10 cellular contexts compared by ENCODE assay signal in the genomic region with DNA sequence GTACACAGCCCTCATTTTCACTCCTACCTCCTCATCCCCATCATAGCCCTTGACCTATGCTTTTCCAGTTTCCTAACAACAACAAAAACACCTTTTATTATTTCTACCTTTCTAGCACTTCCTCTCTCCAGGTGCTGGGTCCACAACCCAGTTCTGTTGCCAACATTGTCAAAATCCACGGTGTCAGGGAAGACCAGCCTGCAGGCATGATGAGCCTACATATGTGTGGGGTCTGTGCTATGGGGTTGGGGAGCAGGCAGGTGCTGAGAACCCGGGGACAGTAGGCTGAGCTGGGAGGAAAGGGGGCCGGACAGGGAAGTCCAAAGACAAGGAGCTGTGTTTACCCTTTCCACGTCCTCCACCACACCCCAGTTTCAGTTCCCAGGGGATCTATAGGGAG. TPM values are rescaled to one million over a fixed set of nuclear protein-coding genes. Genes with fewer than 3 reads are reported as not detected.
DNase-seq lines count a peak whose midpoint lies in the region; ATAC-seq and TF ChIP-seq lines count a peak whose summit lies in the region.
"Had no signal": no experiment of that assay in that cellular context is flagged by ENCODE, and none has a peak within 500 bp of the region (broad histone marks: within the 10 kb centered on the region; RNA-seq: fewer than 3 reads in every experiment).

No MANE protein-coding gene starts in this region.

- H3K4me1 Mint-ChIP-seq in natural killer cell = peaks cover 30 to 41% of the 10 kb centered on the region in 2 donors

- no peaks in the 10 kb centered on the region for H3K9me3 Mint-ChIP-seq in natural killer cell

- H3K9me2 ChIP-seq in Karpas-422 (replicated peaks; ENCODE audit: insufficient read depth, low read length) = no peaks in the 10 kb centered on the region

- no peaks in the 10 kb centered on the region for H3K9me3 ChIP-seq in AG04450 (ENCODE audit: control insufficient read depth, insufficient read depth, low read length)
- H3K9me3 ChIP-seq in Karpas-422 (ENCODE audit: low read length) = no peaks in the 10 kb centered on the region

- DNase-seq in AG04450 (ENCODE audit: low read depth, low spot score) = no peak
- DNase-seq in Karpas-422 = no peak
- no peak for DNase-seq in coronary artery (ENCODE audit: low spot score)
- no peak for DNase-seq in natural killer cell
- DNase-seq in OCI-M1 (lab: John Stamatoyannopoulos, UW) = no peak
- DNase-seq in activated CD4-positive, alpha-beta T cell treated with anti-CD3 and anti-CD28 coated beads for 4 hours = no peak
- DNase-seq in SKM-1 treated with dmso at 0.1 percent for 144 hours (lab: John Stamatoyannopoulos, UW; ENCODE audit: unreplicated experiment) = no peak
- DNase-seq: NCI-H2081 treated with DMSO at 0.1 percent for 48 hours had no signal

- peaks cover 15% of the 10 kb centered on the region for H3K4me1 ChIP-seq in Karpas-422 (ENCODE audit: low read length)

- peak overlapping the region; percentile 82 for H3K4me2 ChIP-seq in Karpas-422 (ENCODE audit: low read depth, low read length, poor library complexity, severe bottlenecking)

- peak overlapping the region; percentile 98 for H3K4me3 Mint-ChIP-seq in natural killer cell

- H3K27ac Mint-ChIP-seq in natural killer cell = peak overlapping the region; percentile 96 to 97

- CTCF ChIA-PET in AG04450 (lab: Charles Lee) = interaction anchor here (0.8 to 11.0 kb wide), 6 partner anchors 20 to 438 kb away, joined by 3 to 209 read pairs (median 12); a partner anchor contains a TSS

- H3K79me2 ChIP-seq in Karpas-422 (ENCODE audit: low read length) = peaks cover 24% of the 10 kb centered on the region

- H3K27me3 Mint-ChIP-seq in natural killer cell (ENCODE audit: low read depth in 2 of 2) = no peaks in the 10 kb centered on the region

- H2AFZ ChIP-seq in Karpas-422 (ENCODE audit: low read length) = 0 out of 2 replicates have a peak overlapping the region, but pooled peaks have one; percentile 76

- peak overlapping the region; percentile 65 for H3K27ac ChIP-seq in AG04450 (ENCODE audit: low read depth, low read length)
- H3K27ac ChIP-seq in Karpas-422 (ENCODE audit: low read length) = no peak overlapping the region
- peak overlapping the region; percentile 82 to 84 for H3K27ac ChIP-seq in coronary artery

- TF ChIP-seq CTCF in AG04450 (IDR thresholded peaks at IDR 0.05; ENCODE audit: low read depth, low read length) (no peak), coronary artery (IDR thresholded peaks at IDR 0.05) (no peak), natural killer cell (IDR thresholded peaks at IDR 0.05) (no peak)

- no peak for ATAC-seq in natural killer cell
- no peak for ATAC-seq in GM18858 (IDR thresholded peaks at IDR 0.05; ENCODE audit: unreplicated experiment)

- H3K36me3 Mint-ChIP-seq in natural killer cell = peaks cover 19% of the 10 kb centered on the region

- H3K4me3 ChIP-seq in AG04450 (ENCODE audit: low read depth, low read length) (peak overlapping the region; percentile 89), Karpas-422 (ENCODE audit: low read length) (peak overlapping the region; percentile 87), coronary artery (peak overlapping the region; percentile 98)

- H3K9ac ChIP-seq in Karpas-422 (ENCODE audit: low read length) = peak overlapping the region; percentile 83

- peaks cover 4% of the 10 kb centered on the region; the same call in 1 of the 2 replicates for H4K20me1 ChIP-seq in Karpas-422 (ENCODE audit: insufficient read depth, low read depth, low read length)

- POLR2A ChIA-PET in AG04450 (lab: Yijun Ruan, JAX) = interaction anchor here (1.0 to 3.3 kb wide), 4 partner anchors 16 to 390 kb away, joined by 3 to 11 read pairs (median 6); a partner anchor contains a TSS

- H3K36me3 ChIP-seq in Karpas-422 (ENCODE audit: insufficient read depth, low read length) = peaks cover 7% of the 10 kb centered on the region

- intact Hi-C loops in natural killer cell (cut with micrococcal nuclease) = loop anchor here (2.0 kb wide), 1 partner anchor 438 kb away; no protein-coding TSS in a partner anchor

- H3K27me3 ChIP-seq in AG04450 (ENCODE audit: control insufficient read depth, insufficient read depth, low read length) (no peaks in the 10 kb centered on the region), Karpas-422 (ENCODE audit: low read length) (no peaks in the 10 kb centered on the region)

RNA-seq across cellular contexts. Expression of a gene that starts 0.7 kb away (rescaled TPM):
- polyA plus RNA-seq in AG04450 (2011; rRNA removed) = 57.1 and 57.7 TPM in 2 replicates
- 54.6 and 58.4 TPM in 2 replicates for polyA minus RNA-seq in AG04450 (2011; rRNA and poly(A)+ RNA removed)
- 29.8 and 44.7 TPM in 2 replicates for total RNA-seq in Karpas-422 (2014; rRNA removed; shearing (Covaris generic); ENCODE audit: low replicate concordance)
- 100 to 1,000 TPM in 1 of 3 donors, 10 to 100 TPM in 2; 92.0 to 107 (median 92.6) TPM for total RNA-seq in natural killer cell

RNA-seq across cellular contexts. Expression of a gene that starts 3.1 kb away (rescaled TPM):
- not detected in 2 replicates for polyA plus RNA-seq in AG04450 (2011; rRNA removed)
- polyA minus RNA-seq in AG04450 (2011; rRNA and poly(A)+ RNA removed) = not detected in 2 replicates
- not detected in 2 replicates for total RNA-seq in Karpas-422 (2014; rRNA removed; shearing (Covaris generic); ENCODE audit: low replicate concordance)
- not detected for total RNA-seq in natural killer cell
- total RNA-seq: glomerular endothelial cell had no signal

RNA-seq across cellular contexts. Expression of a gene that starts 15.7 kb away (rescaled TPM):
- 11.8 and 12.3 TPM in 2 replicates for polyA plus RNA-seq in AG04450 (2011; rRNA removed)
- polyA minus RNA-seq in AG04450 (2011; rRNA and poly(A)+ RNA removed) = 18.6 and 19.1 TPM in 2 replicates
- total RNA-seq in Karpas-422 (2014; rRNA removed; shearing (Covaris generic); ENCODE audit: low replicate concordance) = 6.4 and 14.1 TPM in 2 replicates
- 10 to 100 TPM; 13.5 to 16.0 (median 13.7) TPM for total RNA-seq in natural killer cell

RNA-seq across cellular contexts. Expression of a gene that starts 34.6 kb away (rescaled TPM):
- polyA plus RNA-seq in AG04450 (2011; rRNA removed) = not detected in 2 replicates
- not detected in 2 replicates for polyA minus RNA-seq in AG04450 (2011; rRNA and poly(A)+ RNA removed)
- not detected in 2 replicates for total RNA-seq in Karpas-422 (2014; rRNA removed; shearing (Covaris generic); ENCODE audit: low replicate concordance)
- not detected for total RNA-seq in natural killer cell
- total RNA-seq: glomerular endothelial cell had no signal

RNA-seq across cellular contexts. Expression of a gene that starts 41.2 kb away (rescaled TPM):
- not detected in 2 replicates for polyA plus RNA-seq in AG04450 (2011; rRNA removed)
- polyA minus RNA-seq in AG04450 (2011; rRNA and poly(A)+ RNA removed) = not detected in 2 replicates
- not detected in 2 replicates for total RNA-seq in Karpas-422 (2014; rRNA removed; shearing (Covaris generic); ENCODE audit: low replicate concordance)
- total RNA-seq in natural killer cell = not detected
- total RNA-seq: glomerular endothelial cell had no signal
